ENCODE assay signal across 19 cellular contexts in genomic region chr6:25360611-25361010, GRCh38.
A peak's percentile ranks its signal among the peaks of the same experiment; 100 is the strongest.
DNase-seq lines count a peak whose midpoint lies in the region; ATAC-seq and TF ChIP-seq lines count a peak whose summit lies in the region.
"Had no signal": no experiment of that assay in that cellular context is flagged by ENCODE, and none has a peak within 500 bp of the region (broad histone marks: within the 10 kb centered on the region; RNA-seq: fewer than 3 reads in every experiment).

No MANE protein-coding gene starts in this region.

- peak overlapping the region; percentile 97 for H3K27ac Mint-ChIP-seq in HFFc6
- H3K27ac Mint-ChIP-seq: activated naive CD4-positive, alpha-beta T cell treated with anti-CD3 and anti-CD28 coated beads, Interleukin-2, amount 10 ng/mL, durations not matched to agents 7 days and 5 days had no signal

- H3K4me1 ChIP-seq in ACC112 (ENCODE audit: control insufficient read depth, insufficient read depth, low read length, unreplicated experiment), result peaks cover 30% of the 10 kb centered on the region

- peaks cover 3% of the 10 kb centered on the region; the same call in 1 of the 2 replicates for H3K27me3 Mint-ChIP-seq in HFFc6 (ENCODE audit: insufficient read depth)
- H3K27me3 Mint-ChIP-seq: activated naive CD4-positive, alpha-beta T cell treated with anti-CD3 and anti-CD28 coated beads, Interleukin-2, amount 10 ng/mL, durations not matched to agents 7 days and 5 days had no signal

- H2AFZ ChIP-seq in ACC112 (ENCODE audit: low read length, unreplicated experiment), result peak overlapping the region; percentile 41

- H3K36me3 ChIP-seq in ACC112 (ENCODE audit: insufficient read depth, low read length), result no peaks in the 10 kb centered on the region
- H3K36me3 ChIP-seq: ovary, SJSA1, upper lobe of left lung had no signal

- H3K27me3 ChIP-seq in ACC112 (ENCODE audit: insufficient read depth, low read length), result no peaks in the 10 kb centered on the region
- H3K27me3 ChIP-seq: ovary, SJSA1, upper lobe of left lung had no signal

- peak overlapping the region; percentile 63 for H3K27ac ChIP-seq in ACC112 (ENCODE audit: low read depth, low read length)
- H3K27ac ChIP-seq: ovary, SJSA1 had no signal

- H3K9me3 Mint-ChIP-seq in HFFc6, result no peaks in the 10 kb centered on the region
- H3K9me3 Mint-ChIP-seq: activated naive CD4-positive, alpha-beta T cell treated with anti-CD3 and anti-CD28 coated beads, Interleukin-2, amount 10 ng/mL, durations not matched to agents 7 days and 5 days had no signal

- H3K4me3 Mint-ChIP-seq in HFFc6, result peak overlapping the region; percentile 85
- H3K4me3 Mint-ChIP-seq: activated naive CD4-positive, alpha-beta T cell treated with anti-CD3 and anti-CD28 coated beads, Interleukin-2, amount 10 ng/mL, durations not matched to agents 7 days and 5 days had no signal

- peaks cover 2% of the 10 kb centered on the region for H3K79me2 ChIP-seq in ACC112 (ENCODE audit: control insufficient read depth, insufficient read depth, low read length, unreplicated experiment)

- no peak for TF ChIP-seq CTCF in HFFc6 (IDR thresholded peaks at IDR 0.05)

- peak overlapping the region; percentile 30; the same call in 1 of the 2 replicates for H3K4me3 ChIP-seq in ACC112 (ENCODE audit: low read depth, low read length)
- H3K4me3 ChIP-seq: GM12878, ovary, SJSA1, upper lobe of left lung had no signal

- H3K4me1 Mint-ChIP-seq in HFFc6 (ENCODE audit: low read depth), result peaks cover 53% of the 10 kb centered on the region

- no peaks in the 10 kb centered on the region for H3K36me3 Mint-ChIP-seq in HFFc6 (ENCODE audit: low read depth)
- H3K36me3 Mint-ChIP-seq: activated naive CD4-positive, alpha-beta T cell treated with anti-CD3 and anti-CD28 coated beads, Interleukin-2, amount 10 ng/mL, durations not matched to agents 7 days and 5 days had no signal

- no peak for ATAC-seq in HG03280 (IDR thresholded peaks at IDR 0.05; ENCODE audit: unreplicated experiment)
- no peak for ATAC-seq in left lobe of liver
- no peak for ATAC-seq in HG03432 (IDR thresholded peaks at IDR 0.05; ENCODE audit: unreplicated experiment)
- ATAC-seq in GM21786 (IDR thresholded peaks at IDR 0.05; ENCODE audit: unreplicated experiment), result no peak
- ATAC-seq: esophagus mucosa, GM12878 had no signal

- DNase-seq in HFFc6 (peak; percentile 59), astrocyte of the hippocampus (ENCODE audit: low read depth, low spot score) (peak; percentile 70), hepatic stellate cell (ENCODE audit: low spot score) (peak; percentile 54), left lobe of liver (ENCODE audit: low spot score) (no peak)
- DNase-seq: ACHN; activated naive CD4-positive, alpha-beta T cell treated with anti-CD3 and anti-CD28 coated beads, Interleukin-2, amount 10 ng/mL, durations not matched to agents 7 days and 5 days; DMS53; Karpas-422; midbrain; NCI-H1694 treated with DMSO at 0.1 percent for 48 hours; ovary; upper lobe of left lung had no signal
